Comparison of ENCODE assay signal across 2 cellular contexts in genomic region chr6:73381531-73381930, GRCh38. TPM values are rescaled to one million over a fixed set of nuclear protein-coding genes. Genes with fewer than 3 reads are reported as not detected.
"Had no signal": no experiment of that assay in that cellular context is flagged by ENCODE, and none has a peak within 500 bp of the region (broad histone marks: within the 10 kb centered on the region; RNA-seq: fewer than 3 reads in every experiment).

No MANE protein-coding gene starts in this region.

RNA-seq across cellular contexts. Expression of gene OOEP, which starts 11.8 kb away (rescaled TPM):
- total RNA-seq: G401, GM12878 had no signal

RNA-seq across cellular contexts. Expression of gene DDX43, which starts 13.1 kb away (rescaled TPM):
- total RNA-seq: G401, GM12878 had no signal

RNA-seq across cellular contexts. Expression of gene KHDC3L, which starts 19.1 kb away (rescaled TPM):
- total RNA-seq: G401, GM12878 had no signal
- polyA plus RNA-seq: GM12878 had no signal

RNA-seq across cellular contexts. Expression of gene DPPA5, which starts 27.5 kb away (rescaled TPM):
- total RNA-seq: G401, GM12878 had no signal
- polyA plus RNA-seq: GM12878 had no signal
